In the genomic region with DNA sequence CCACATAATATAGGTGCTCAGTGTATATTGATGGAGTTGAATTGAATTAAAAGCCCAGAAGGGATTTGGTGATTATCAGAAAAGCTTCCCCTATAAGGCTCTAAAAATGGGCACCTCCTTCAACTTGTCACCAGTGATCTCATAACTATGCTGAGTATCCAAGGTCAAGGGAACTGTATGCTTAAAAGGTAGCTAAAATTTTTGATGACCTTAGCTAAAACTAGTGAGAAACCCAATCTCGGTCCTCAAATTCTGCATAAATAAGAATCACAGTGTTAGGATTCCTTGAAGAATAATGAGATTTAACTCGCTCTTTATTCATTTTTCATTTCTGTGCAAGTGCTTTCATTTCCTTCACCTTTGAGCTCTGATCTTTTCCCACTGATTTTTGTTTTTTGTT, we compare ENCODE assay signal across 8 cellular contexts.
"Had no signal": no experiment of that assay in that cellular context is flagged by ENCODE, and none has a peak within 500 bp of the region (broad histone marks: within the 10 kb centered on the region; RNA-seq: fewer than 3 reads in every experiment).

No MANE protein-coding gene starts in this region.

- H3K4me3 ChIP-seq: GM23338 had no signal

- FAIRE-seq: H1, H54, HTR-8/SVneo had no signal

- DNase-seq: H9, HCEC 1CT, KBM-7 had no signal

- ATAC-seq: GM23338 had no signal

- H3K27ac ChIP-seq: KMS-11 had no signal

- H2AFZ ChIP-seq: GM23338 had no signal

- H3K9ac ChIP-seq: KMS-11 had no signal

- H3K4me2 ChIP-seq: GM23338, KMS-11 had no signal
